In the genomic region with DNA sequence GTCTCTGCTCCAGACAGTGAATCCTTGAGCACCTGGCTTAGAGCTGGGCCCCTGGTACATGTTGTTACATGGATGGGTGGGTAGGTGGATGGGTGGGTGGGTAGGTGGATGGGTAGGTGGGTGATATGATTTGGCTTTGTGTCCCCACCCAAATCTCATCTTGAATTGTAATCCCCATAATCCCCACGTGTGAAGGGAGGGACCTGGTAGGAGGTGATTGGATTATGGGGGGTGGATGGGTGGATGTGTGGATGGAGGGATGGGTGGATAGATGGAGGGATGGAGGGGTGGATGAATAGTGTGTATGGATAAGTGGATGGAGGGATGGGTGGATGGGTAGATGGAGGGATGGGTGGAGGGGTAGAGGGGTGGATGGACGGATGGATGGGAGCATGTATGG, we compare ENCODE assay signal across 24 cellular contexts. TPM values are rescaled to one million over a fixed set of nuclear protein-coding genes. Genes with fewer than 3 reads are reported as not detected.
DNase-seq lines count a peak whose midpoint lies in the region; ATAC-seq and TF ChIP-seq lines count a peak whose summit lies in the region.
"Had no signal": no experiment of that assay in that cellular context is flagged by ENCODE, and none has a peak within 500 bp of the region (broad histone marks: within the 10 kb centered on the region; RNA-seq: fewer than 3 reads in every experiment).

No MANE protein-coding gene starts in this region.

- H3K4me3 ChIP-seq in thymus (ENCODE audit: low read length): no peak overlapping the region
- H3K4me3 ChIP-seq: BLaER1 treated with 17β-estradiol and CSF1 and Interleukin-3, amounts not matched to agents 10 nM and 100 nM; GM12878; GM23248 had no signal

- H3K27me3 ChIP-seq in foreskin keratinocyte (peaks cover 14% of the 10 kb centered on the region), thymus (ENCODE audit: control insufficient read depth, insufficient read depth) (peaks cover 3% of the 10 kb centered on the region)

- no peaks in the 10 kb centered on the region for H3K36me3 Mint-ChIP-seq in activated naive CD4-positive, alpha-beta T cell treated with anti-CD3 and anti-CD28 coated beads, Interleukin-2, amount 50 U/mL, for 72 hours
- H3K36me3 Mint-ChIP-seq: CD14-positive monocyte; CD8-positive, alpha-beta memory T cell had no signal

- H3K4me1 ChIP-seq in foreskin keratinocyte: peaks cover 11% of the 10 kb centered on the region
- H3K4me1 ChIP-seq in thymus (ENCODE audit: control insufficient read depth, insufficient read depth, low read length): no peaks in the 10 kb centered on the region

- 88% methylated on average over 2 of the region's 2 CpGs for WGBS in thymus

- H3K27ac Mint-ChIP-seq in activated naive CD4-positive, alpha-beta T cell treated with anti-CD3 and anti-CD28 coated beads, Interleukin-2, amount 50 U/mL, for 72 hours: no peak overlapping the region
- H3K27ac Mint-ChIP-seq: CD14-positive monocyte; CD4-positive, alpha-beta T cell; CD8-positive, alpha-beta memory T cell; H9 had no signal

- ATAC-seq in foreskin keratinocyte: no peak
- no peak for ATAC-seq in HG03460 (IDR thresholded peaks at IDR 0.05; ENCODE audit: unreplicated experiment)
- ATAC-seq in activated naive CD4-positive, alpha-beta T cell treated with anti-CD3 and anti-CD28 coated beads, Interleukin-2, amount 50 U/mL, for 72 hours: no peak
- ATAC-seq: GM12878, HCT116 had no signal

- H3K27ac ChIP-seq in foreskin keratinocyte: peak overlapping the region; percentile 94
- peak overlapping the region; percentile 12 for H3K27ac ChIP-seq in thymus (ENCODE audit: low read depth)
- H3K27ac ChIP-seq: 22Rv1; BLaER1 treated with 17β-estradiol and CSF1 and Interleukin-3, amounts not matched to agents 10 nM and 100 nM; GM23248 had no signal

- H3K36me3 ChIP-seq in thymus (ENCODE audit: control insufficient read depth, insufficient read depth): no peaks in the 10 kb centered on the region
- H3K36me3 ChIP-seq: BE2C; BLaER1 treated with 17β-estradiol and CSF1 and Interleukin-3, amounts not matched to agents 10 nM and 100 nM had no signal

- no peaks in the 10 kb centered on the region for H3K9me3 ChIP-seq in thymus (ENCODE audit: control insufficient read depth)
- H3K9me3 ChIP-seq: BE2C; BLaER1 treated with 17β-estradiol and CSF1 and Interleukin-3, amounts not matched to agents 10 nM and 100 nM had no signal

- no peak for TF ChIP-seq CTCF in foreskin keratinocyte (conservative IDR thresholded peaks at IDR 0.05)

- H3K9me3 Mint-ChIP-seq in activated naive CD4-positive, alpha-beta T cell treated with anti-CD3 and anti-CD28 coated beads, Interleukin-2, amount 50 U/mL, for 72 hours: peaks cover under 1% of the 10 kb centered on the region in 2 donors
- H3K9me3 Mint-ChIP-seq: CD4-positive, alpha-beta T cell; CD8-positive, alpha-beta memory T cell; H9 had no signal

- DNase-seq in NCI-H82 (lab: John Stamatoyannopoulos, UW) (peak; percentile 68), NCI-H82 treated with DMSO at 0.1 percent for 48 hours (lab: John Stamatoyannopoulos, UW; ENCODE audit: unreplicated experiment) (no peak), foreskin keratinocyte (no peak)
- DNase-seq in activated naive CD4-positive, alpha-beta T cell treated with anti-CD3 and anti-CD28 coated beads, Interleukin-2, amount 50 U/mL, for 72 hours (ENCODE audit: low spot score in 2 of 2): no peak
- DNase-seq in activated CD4-positive, alpha-beta T cell treated with anti-CD3 and anti-CD28 coated beads, Interleukin-2, amount 50 U/mL, for 4 hours: no peak
- DNase-seq: ACHN; AML-193; BE2C; CD4-positive, alpha-beta T cell; CD8-positive, alpha-beta memory T cell; DMS 273 treated with DMSO at 0.1 percent for 48 hours; DMS79; EL; GDM1; GM23248; H9; HFFc6 had no signal

RNA-seq across cellular contexts. Expression of a gene that starts 26.6 kb away (rescaled TPM):
- 0.04 TPM in 1 of 2 replicates, not detected in the other for total RNA-seq in foreskin keratinocyte
- 0.02 TPM in 1 of 2 replicates, not detected in the other for polyA plus RNA-seq in foreskin keratinocyte
- 1.0 TPM for polyA plus RNA-seq in thymus
- total RNA-seq in activated naive CD4-positive, alpha-beta T cell treated with anti-CD3 and anti-CD28 coated beads, Interleukin-2, amount 50 U/mL, for 72 hours: 100 to 1,000 TPM in 1 of 2 donors, 10 to 100 TPM in 1; 23.0 to 135 TPM
- total RNA-seq: GM12878 had no signal
- polyA plus RNA-seq: CD14-positive monocyte; CD8-positive, alpha-beta memory T cell; GM12878 had no signal

RNA-seq across cellular contexts. Expression of a gene that starts 41.6 kb away (rescaled TPM):
- total RNA-seq in foreskin keratinocyte: 25.3 and 27.3 TPM in 2 replicates
- polyA plus RNA-seq in foreskin keratinocyte: 8.5 and 8.8 TPM in 2 replicates
- 8.1 TPM for polyA plus RNA-seq in thymus
- total RNA-seq in activated naive CD4-positive, alpha-beta T cell treated with anti-CD3 and anti-CD28 coated beads, Interleukin-2, amount 50 U/mL, for 72 hours: 100 to 1,000 TPM in 1 of 2 donors, 10 to 100 TPM in 1; 59.5 to 128 TPM

Comparison
In these comparisons a context has a peak if more than half of its experiments do, and no peak if none do; other contexts are left out.
1. RNA of a gene that starts 26.6 kb away (total RNA-seq): 23.0 to 135 TPM in activated naive CD4-positive, alpha-beta T cell treated with anti-CD3 and anti-CD28 coated beads, Interleukin-2, amount 50 U/mL, for 72 hours; 0.04 TPM in foreskin keratinocyte; every median in the first group is over 10 times any median in the second.